Comparison of ENCODE assay signal across 9 cellular contexts in genomic region chr5:80346055-80346454, GRCh38. TPM values are rescaled to one million over a fixed set of nuclear protein-coding genes. Genes with fewer than 3 reads are reported as not detected.
DNase-seq lines count a peak whose midpoint lies in the region; ATAC-seq, FAIRE-seq and TF ChIP-seq lines count a peak whose summit lies in the region.
"Had no signal": no experiment of that assay in that cellular context is flagged by ENCODE, and none has a peak within 500 bp of the region (broad histone marks: within the 10 kb centered on the region; RNA-seq: fewer than 3 reads in every experiment).

No MANE protein-coding gene starts in this region.

- no peak overlapping the region for H3K4me3 ChIP-seq in Jurkat, Clone E6-1 (ENCODE audit: low read length)
- no peak overlapping the region for H3K4me3 ChIP-seq in epithelial cell of esophagus (ENCODE audit: low read length)
- H3K4me3 ChIP-seq in retinal pigment epithelial cell (ENCODE audit: low read length): no peak overlapping the region

- ATAC-seq in HG03196 (IDR thresholded peaks at IDR 0.05; ENCODE audit: unreplicated experiment): no peak
- ATAC-seq in GM18873 (IDR thresholded peaks at IDR 0.05; ENCODE audit: low FRiP score, unreplicated experiment): no peak

- peak; percentile 19 for FAIRE-seq in TTC549 (lab: Jason Lieb, UNC)
- FAIRE-seq: A204.1 had no signal

- DNase-seq in NCI-H1105 treated with DMSO at 0.1 percent for 48 hours (lab: John Stamatoyannopoulos, UW) (peak; percentile 9), NCI-H1105 (lab: John Stamatoyannopoulos, UW) (no peak), epithelial cell of esophagus (ENCODE audit: low read depth) (peak; percentile 58), retinal pigment epithelial cell (ENCODE audit: low read depth) (no peak)
- DNase-seq in Jurkat, Clone E6-1 (ENCODE audit: low read depth, low spot score): peak; percentile 46

- TF ChIP-seq CTCF in epithelial cell of esophagus (IDR thresholded peaks at IDR 0.05; ENCODE audit: insufficient read depth, low read depth, low read length, missing control alignments): peak; percentile 69
- TF ChIP-seq CTCF in retinal pigment epithelial cell (conservative IDR thresholded peaks at IDR 0.05; ENCODE audit: low read depth, low read length): peak; percentile 67

RNA-seq across cellular contexts. Expression of gene SPZ1, which starts 26.3 kb away (rescaled TPM):
- not detected for polyA plus RNA-seq in Jurkat, Clone E6-1 (2012; ENCODE audit: insufficient read depth, insufficient read length)

Comparison
In these comparisons a context has a peak if more than half of its experiments do, and no peak if none do; other contexts are left out.
1. DNase-seq: peak in NCI-H1105 treated with DMSO at 0.1 percent for 48 hours (single experiment), Jurkat, Clone E6-1 (single experiment) and epithelial cell of esophagus (single experiment); none in NCI-H1105 (single experiment) and retinal pigment epithelial cell (single experiment).